Comparison of ENCODE assay signal across 25 cellular contexts in genomic region chr17:37827905-37828304, GRCh38.
DNase-seq lines count a peak whose midpoint lies in the region; ATAC-seq and TF ChIP-seq lines count a peak whose summit lies in the region.
"Had no signal": no experiment of that assay in that cellular context is flagged by ENCODE, and none has a peak within 500 bp of the region (broad histone marks: within the 10 kb centered on the region; RNA-seq: fewer than 3 reads in every experiment).

No MANE protein-coding gene starts in this region.

- no peak for TF ChIP-seq CTCF in WERI-Rb-1 (IDR thresholded peaks at IDR 0.05; ENCODE audit: low read depth, low read length)

- H3K4me3 ChIP-seq in Karpas-422 (ENCODE audit: low read length) = peak overlapping the region; percentile 42; the same call in 1 of the 2 replicates
- H3K4me3 ChIP-seq in WERI-Rb-1 (ENCODE audit: low read depth, low read length) = no peak overlapping the region
- H3K4me3 ChIP-seq: ovary, Peyer's patch, upper lobe of right lung had no signal

- H3K79me2 ChIP-seq in Karpas-422 (ENCODE audit: low read length) = no peaks in the 10 kb centered on the region

- peak overlapping the region; percentile 71 for H3K9ac ChIP-seq in Karpas-422 (ENCODE audit: low read length)

- no peaks in the 10 kb centered on the region for H4K20me1 ChIP-seq in Karpas-422 (ENCODE audit: insufficient read depth, low read depth, low read length)

- POLR2A ChIA-PET in activated CD4-positive, alpha-beta T cell treated with anti-CD3 and anti-CD28 coated beads, Interleukin-2, amount 10 ng/mL, durations not matched to agents 7 days and 5 days (lab: Charles Lee) = interaction anchor here (0.7 kb wide), 1 partner anchor 44 kb away, joined by 5 read pairs; no protein-coding TSS in a partner anchor

- H3K4me1 Mint-ChIP-seq in activated CD4-positive, alpha-beta T cell treated with anti-CD3 and anti-CD28 coated beads, Interleukin-2, amount 10 ng/mL, durations not matched to agents 7 days and 5 days = peaks cover 17% of the 10 kb centered on the region
- H3K4me1 Mint-ChIP-seq in activated T-helper 2 cell treated with anti-CD3 and anti-CD28 coated beads, Interferon-gamma antibody, Interleukin-2, Interleukin-4, amounts not matched to agents 10 μg/mL and 5 μg/mL and 100 μg/mL, durations not matched to agents 14 hours and 24 hours and 36 hours (ENCODE audit: low read depth) = peaks cover 26% of the 10 kb centered on the region
- peaks cover 49% of the 10 kb centered on the region for H3K4me1 Mint-ChIP-seq in stimulated activated memory B cell treated with anti-CD40 and anti-IgM and Interleukin-4, amounts not matched to agents 10 μg/mL and 1 μg/mL and 100 μg/mL, for 72 hours

- H3K27ac Mint-ChIP-seq in activated CD4-positive, alpha-beta T cell treated with anti-CD3 and anti-CD28 coated beads, Interleukin-2, amount 10 ng/mL, durations not matched to agents 7 days and 5 days = peak overlapping the region; percentile 51
- peak overlapping the region; percentile 75 for H3K27ac Mint-ChIP-seq in activated T-helper 2 cell treated with anti-CD3 and anti-CD28 coated beads, Interferon-gamma antibody, Interleukin-2, Interleukin-4, amounts not matched to agents 10 μg/mL and 5 μg/mL and 100 μg/mL, durations not matched to agents 14 hours and 24 hours and 36 hours
- peak overlapping the region; percentile 28 for H3K27ac Mint-ChIP-seq in stimulated activated memory B cell treated with anti-CD40 and anti-IgM and Interleukin-4, amounts not matched to agents 10 μg/mL and 1 μg/mL and 100 μg/mL, for 72 hours
- H3K27ac Mint-ChIP-seq: CD4-positive, alpha-beta memory T cell; nephron progenitor cell had no signal

- H3K9me3 ChIP-seq in Karpas-422 (ENCODE audit: low read length) (no peaks in the 10 kb centered on the region), WERI-Rb-1 (ENCODE audit: severe bottlenecking) (no peaks in the 10 kb centered on the region)
- H3K9me3 ChIP-seq: ovary, Peyer's patch, upper lobe of right lung had no signal

- DNase-seq in activated CD4-positive, alpha-beta T cell treated with anti-CD3 and anti-CD28 coated beads, Interleukin-2, amount 10 ng/mL, durations not matched to agents 7 days and 5 days = no peak
- DNase-seq in activated CD4-positive, alpha-beta T cell treated with anti-CD3 and anti-CD28 coated beads, Interleukin-2, amount 50 U/mL, for 48 hours = no peak
- peak; percentile 53 for DNase-seq in Karpas-422
- no peak for DNase-seq in activated T-helper 2 cell treated with anti-CD3 and anti-CD28 coated beads, Interferon-gamma antibody, Interleukin-2, Interleukin-4, amounts not matched to agents 10 μg/mL and 5 μg/mL and 100 μg/mL, durations not matched to agents 14 hours and 24 hours and 36 hours (ENCODE audit: low spot score)
- no peak for DNase-seq in HUDEP-2 (lab: John Stamatoyannopoulos, UW; ENCODE audit: unreplicated experiment in 76 of 76)
- DNase-seq in WERI-Rb-1 = no peak
- DNase-seq: aorta; CD4-positive, alpha-beta memory T cell; effector CD4-positive, alpha-beta T cell; H7; NCI-H1436 treated with DMSO at 0.1 percent for 48 hours; NCI-H2081 treated with DMSO at 0.1 percent for 48 hours; NCI-H2227 treated with DMSO at 0.1 percent for 48 hours; NCI-H526 treated with DMSO at 0.1 percent for 48 hours; nephron progenitor cell; ovary; Peyer's patch; SHP77; stimulated activated CD4-positive, alpha-beta T cell treated with anti-CD3 and anti-CD28 coated beads, Interleukin-4, amount 100 ng/mL, for 24 hours; T1000; upper lobe of right lung had no signal

- no peak overlapping the region for H3K4me3 Mint-ChIP-seq in activated CD4-positive, alpha-beta T cell treated with anti-CD3 and anti-CD28 coated beads, Interleukin-2, amount 10 ng/mL, durations not matched to agents 7 days and 5 days
- H3K4me3 Mint-ChIP-seq in activated T-helper 2 cell treated with anti-CD3 and anti-CD28 coated beads, Interferon-gamma antibody, Interleukin-2, Interleukin-4, amounts not matched to agents 10 μg/mL and 5 μg/mL and 100 μg/mL, durations not matched to agents 14 hours and 24 hours and 36 hours (ENCODE audit: low read depth) = no peak overlapping the region
- no peak overlapping the region for H3K4me3 Mint-ChIP-seq in stimulated activated memory B cell treated with anti-CD40 and anti-IgM and Interleukin-4, amounts not matched to agents 10 μg/mL and 1 μg/mL and 100 μg/mL, for 72 hours
- H3K4me3 Mint-ChIP-seq: activated naive CD8-positive, alpha-beta T cell; CD4-positive, alpha-beta memory T cell; nephron progenitor cell had no signal

- H2AFZ ChIP-seq in Karpas-422 (ENCODE audit: low read length) = no peak overlapping the region

- H3K36me3 ChIP-seq in Karpas-422 (ENCODE audit: insufficient read depth, low read length) (no peaks in the 10 kb centered on the region), WERI-Rb-1 (no peaks in the 10 kb centered on the region)
- H3K36me3 ChIP-seq: ovary, Peyer's patch, upper lobe of right lung had no signal

- peaks cover 95% of the 10 kb centered on the region for H3K4me1 ChIP-seq in Karpas-422 (ENCODE audit: low read length)
- H3K4me1 ChIP-seq: Peyer's patch had no signal

- intact Hi-C loops in activated T-helper 2 cell treated with anti-CD3 and anti-CD28 coated beads, Interferon-gamma antibody, Interleukin-2, Interleukin-4, amounts not matched to agents 10 μg/mL and 5 μg/mL and 100 μg/mL, durations not matched to agents 14 hours and 24 hours and 36 hours (cut with micrococcal nuclease) = no loop called here

- H3K27me3 ChIP-seq in Karpas-422 (ENCODE audit: low read length) = no peaks in the 10 kb centered on the region
- H3K27me3 ChIP-seq in WERI-Rb-1 (ENCODE audit: insufficient read depth, low read depth, severe bottlenecking) = no peaks in the 10 kb centered on the region
- H3K27me3 ChIP-seq: ovary, Peyer's patch, upper lobe of right lung had no signal

- CTCF ChIA-PET in activated CD4-positive, alpha-beta T cell treated with anti-CD3 and anti-CD28 coated beads, Interleukin-2, amount 10 ng/mL, durations not matched to agents 7 days and 5 days (lab: Charles Lee) = interaction anchor here (1.5 kb wide), 1 partner anchor 21 kb away, joined by 3 read pairs; no protein-coding TSS in a partner anchor

- H3K9me3 Mint-ChIP-seq in activated CD4-positive, alpha-beta T cell treated with anti-CD3 and anti-CD28 coated beads, Interleukin-2, amount 10 ng/mL, durations not matched to agents 7 days and 5 days = no peaks in the 10 kb centered on the region
- H3K9me3 Mint-ChIP-seq in activated T-helper 2 cell treated with anti-CD3 and anti-CD28 coated beads, Interferon-gamma antibody, Interleukin-2, Interleukin-4, amounts not matched to agents 10 μg/mL and 5 μg/mL and 100 μg/mL, durations not matched to agents 14 hours and 24 hours and 36 hours = no peaks in the 10 kb centered on the region
- no peaks in the 10 kb centered on the region for H3K9me3 Mint-ChIP-seq in stimulated activated memory B cell treated with anti-CD40 and anti-IgM and Interleukin-4, amounts not matched to agents 10 μg/mL and 1 μg/mL and 100 μg/mL, for 72 hours
- H3K9me3 Mint-ChIP-seq: CD4-positive, alpha-beta memory T cell; nephron progenitor cell had no signal

- H3K36me3 Mint-ChIP-seq in activated CD4-positive, alpha-beta T cell treated with anti-CD3 and anti-CD28 coated beads, Interleukin-2, amount 10 ng/mL, durations not matched to agents 7 days and 5 days (ENCODE audit: low read depth) = no peaks in the 10 kb centered on the region
- no peaks in the 10 kb centered on the region for H3K36me3 Mint-ChIP-seq in activated T-helper 2 cell treated with anti-CD3 and anti-CD28 coated beads, Interferon-gamma antibody, Interleukin-2, Interleukin-4, amounts not matched to agents 10 μg/mL and 5 μg/mL and 100 μg/mL, durations not matched to agents 14 hours and 24 hours and 36 hours (ENCODE audit: low read depth)
- H3K36me3 Mint-ChIP-seq in stimulated activated memory B cell treated with anti-CD40 and anti-IgM and Interleukin-4, amounts not matched to agents 10 μg/mL and 1 μg/mL and 100 μg/mL, for 72 hours = no peaks in the 10 kb centered on the region
- H3K36me3 Mint-ChIP-seq: activated naive CD8-positive, alpha-beta T cell; CD4-positive, alpha-beta memory T cell had no signal

- ATAC-seq in stimulated activated memory B cell treated with anti-CD40 and anti-IgM and Interleukin-4, amounts not matched to agents 10 μg/mL and 1 μg/mL and 100 μg/mL, for 72 hours = no peak
- ATAC-seq in HG03342 (IDR thresholded peaks at IDR 0.05; ENCODE audit: unreplicated experiment) = no peak
- ATAC-seq: HepG2, upper lobe of right lung had no signal

- H3K27ac ChIP-seq in Karpas-422 (ENCODE audit: low read length) = peak overlapping the region; percentile 100
- H3K27ac ChIP-seq in WERI-Rb-1 = no peak overlapping the region
- H3K27ac ChIP-seq: ovary, Peyer's patch, upper lobe of right lung had no signal

- peaks cover 20% of the 10 kb centered on the region for H3K27me3 Mint-ChIP-seq in activated CD4-positive, alpha-beta T cell treated with anti-CD3 and anti-CD28 coated beads, Interleukin-2, amount 10 ng/mL, durations not matched to agents 7 days and 5 days
- H3K27me3 Mint-ChIP-seq in activated T-helper 2 cell treated with anti-CD3 and anti-CD28 coated beads, Interferon-gamma antibody, Interleukin-2, Interleukin-4, amounts not matched to agents 10 μg/mL and 5 μg/mL and 100 μg/mL, durations not matched to agents 14 hours and 24 hours and 36 hours (ENCODE audit: low read depth) = no peaks in the 10 kb centered on the region
- H3K27me3 Mint-ChIP-seq in stimulated activated memory B cell treated with anti-CD40 and anti-IgM and Interleukin-4, amounts not matched to agents 10 μg/mL and 1 μg/mL and 100 μg/mL, for 72 hours = no peaks in the 10 kb centered on the region

- no peaks in the 10 kb centered on the region for H3K9me2 ChIP-seq in Karpas-422 (replicated peaks; ENCODE audit: insufficient read depth, low read length)

- H3K4me2 ChIP-seq in Karpas-422 (ENCODE audit: low read depth, low read length, poor library complexity, severe bottlenecking) = peak overlapping the region; percentile 72
